8 cellular contexts compared by ENCODE assay signal in genomic region chr11:35235944-35236666, GRCh38.
A peak's percentile ranks its signal among the peaks of the same experiment; 100 is the strongest.
DNase-seq lines count a peak whose midpoint lies in the region; ATAC-seq, FAIRE-seq and TF ChIP-seq lines count a peak whose summit lies in the region.

No MANE protein-coding gene starts in this region.

- no peak overlapping the region for H4K5ac ChIP-seq in H1 (ENCODE audit: insufficient read length, low read depth, low read length)

- DNase-seq in activated CD4-positive, alpha-beta memory T cell treated with anti-CD3 and anti-CD28 coated beads for 36 hours, result peak; percentile 83
- DNase-seq in H1 (ENCODE audit: low read depth in 1 of 2, low spot score in 2 of 2) (no peak), NCI-H524 (lab: John Stamatoyannopoulos, UW) (no peak), NCI-H1930 (lab: John Stamatoyannopoulos, UW) (no peak), WTC11 (ENCODE audit: low spot score) (no peak)
- peak; percentile 25 to 38 for DNase-seq in stimulated activated CD8-positive, alpha-beta memory T cell treated with anti-CD3 and anti-CD28 coated beads, Interleukin-2, amount 100 ng/mL, for 48 hours (ENCODE audit: low read depth in 2 of 2)

- intact Hi-C loops in activated CD4-positive, alpha-beta memory T cell treated with anti-CD3 and anti-CD28 coated beads for 36 hours (cut with micrococcal nuclease), result loop anchor here (1.0 to 5.0 kb wide), 7 partner anchors 22 to 586 kb away; no protein-coding TSS in a partner anchor

- H3K27me3 ChIP-seq in H1 (replicated peaks in 1 of 4; ENCODE audit: control insufficient read depth in 3 of 4, extremely low read depth in 1 of 4, insufficient read depth in 3 of 4, low read length in 3 of 4), result no peaks in the 10 kb centered on the region; a peak in 2 of 7 replicates

- H3K4me3 Mint-ChIP-seq in activated CD4-positive, alpha-beta memory T cell treated with anti-CD3 and anti-CD28 coated beads for 36 hours, result peak overlapping the region; percentile 18
- H3K4me3 Mint-ChIP-seq in WTC11, result no peak overlapping the region

- H3K23ac ChIP-seq in H1 (ENCODE audit: insufficient read length), result no peak overlapping the region

- H3K4ac ChIP-seq in H1 (replicated peaks; ENCODE audit: insufficient read length, low read depth, low read length), result no peak overlapping the region

- H4K8ac ChIP-seq in H1 (ENCODE audit: extremely low read depth, insufficient read depth, low read length), result no peak overlapping the region

- no peaks in the 10 kb centered on the region for H3K79me1 ChIP-seq in H1 (ENCODE audit: low read depth, low read length)

- no peaks in the 10 kb centered on the region for H3K27me3 Mint-ChIP-seq in activated CD4-positive, alpha-beta memory T cell treated with anti-CD3 and anti-CD28 coated beads for 36 hours
- no peaks in the 10 kb centered on the region; the same call in 1 of the 2 replicates for H3K27me3 Mint-ChIP-seq in WTC11 (ENCODE audit: low read depth)

- H3K4me1 ChIP-seq in H1 (replicated peaks in 1 of 4; ENCODE audit: control insufficient read depth in 3 of 4, insufficient read depth in 4 of 4, low read length in 3 of 4), result peaks cover 0 to 2% (median 2%) of the 10 kb centered on the region in 4 experiments; a peak in 4 of 7 replicates

- no peaks in the 10 kb centered on the region for H3K79me2 ChIP-seq in H1 (ENCODE audit: control insufficient read depth in 1 of 2, insufficient read depth in 2 of 2, low read length in 2 of 2)

- H2AK5ac ChIP-seq in H1 (ENCODE audit: low read depth, low read length), result no peak overlapping the region

- no peak overlapping the region for H3K56ac ChIP-seq in H1 (replicated peaks; ENCODE audit: insufficient read length, low read depth, low read length)

- H3K14ac ChIP-seq in H1 (ENCODE audit: insufficient read length), result no peak overlapping the region

- H2BK120ac ChIP-seq in H1 (replicated peaks; ENCODE audit: low read depth, low read length), result no peak overlapping the region

- WGBS in H1 (ENCODE audit: extremely low coverage in 1 of 2, insufficient coverage in 1 of 2, insufficient read length in 1 of 2, insufficient replicate concordance in 2 of 2, low coverage in 1 of 2, low lambda C conversion rate in 2 of 2, missing lambda C conversion rate in 1 of 2), 2 experiments, result 89% methylated on average over 4 of the region's 4 CpGs; no CpG with 5 or more reads in 1 of the 2 experiments

- H3K9ac ChIP-seq in H1 (replicated peaks in 1 of 4; ENCODE audit: extremely low read depth in 1 of 4, low read depth in 3 of 4, low read length in 3 of 4), result no peak overlapping the region

- H4K20me1 ChIP-seq in H1 (replicated peaks in 1 of 2; ENCODE audit: control insufficient read depth in 1 of 2, insufficient read depth in 2 of 2, low read length in 2 of 2), result no peaks in the 10 kb centered on the region

- H3K9me3 ChIP-seq in KOPT-K1 (ENCODE audit: insufficient read depth, low read length, poor library complexity, severe bottlenecking), result peaks cover 8% of the 10 kb centered on the region
- no peaks in the 10 kb centered on the region for H3K9me3 ChIP-seq in H1 (ENCODE audit: insufficient read depth in 2 of 2, low read depth in 1 of 2, low read length in 1 of 2)

- TF ChIP-seq EP300 in H1 (IDR thresholded peaks at IDR 0.05; ENCODE audit: borderline replicate concordance in 1 of 2, low read depth in 2 of 2, low read length in 2 of 2), result no peak

- H3K36me3 Mint-ChIP-seq in activated CD4-positive, alpha-beta memory T cell treated with anti-CD3 and anti-CD28 coated beads for 36 hours, result peaks cover 21% of the 10 kb centered on the region
- H3K36me3 Mint-ChIP-seq in WTC11, result peaks cover 4% of the 10 kb centered on the region; the same call in 1 of the 2 replicates

- CTCF ChIA-PET in activated CD4-positive, alpha-beta memory T cell treated with anti-CD3 and anti-CD28 coated beads for 36 hours (lab: Charles Lee), result interaction anchor here (0.8 to 1.7 kb wide), 12 partner anchors 10 to 627 kb away, joined by 3 to 8 read pairs (median 3); no protein-coding TSS in a partner anchor
- CTCF ChIA-PET in H1 (lab: Charles Lee; ENCODE audit: partially characterized antibody) (interaction anchor here (0.6 to 1.6 kb wide), 6 partner anchors 10 to 309 kb away, joined by 3 read pairs; no protein-coding TSS in a partner anchor), WTC11 (lab: Charles Lee) (interaction anchor here (0.6 kb wide), 1 partner anchor 215 kb away, joined by 3 read pairs; no protein-coding TSS in a partner anchor)

- H3K27ac Mint-ChIP-seq in activated CD4-positive, alpha-beta memory T cell treated with anti-CD3 and anti-CD28 coated beads for 36 hours, result peak overlapping the region; percentile 61
- H3K27ac Mint-ChIP-seq in WTC11, result no peak overlapping the region

- H2BK12ac ChIP-seq in H1 (ENCODE audit: low read depth, low read length), result no peak overlapping the region

- H2BK20ac ChIP-seq in H1 (ENCODE audit: low read length), result no peak overlapping the region

- H3K36me3 ChIP-seq in KOPT-K1 (ENCODE audit: insufficient read depth, low read length) (no peaks in the 10 kb centered on the region), H1 (ENCODE audit: control insufficient read depth in 2 of 4, insufficient read depth in 4 of 4, low read length in 3 of 4) (no peaks in the 10 kb centered on the region)

- H3K9me3 Mint-ChIP-seq in activated CD4-positive, alpha-beta memory T cell treated with anti-CD3 and anti-CD28 coated beads for 36 hours, result peaks cover 24% of the 10 kb centered on the region
- peaks cover 16% of the 10 kb centered on the region for H3K9me3 Mint-ChIP-seq in WTC11

- no peak overlapping the region for H3K4me3 ChIP-seq in H1 (ENCODE audit: extremely low read depth in 1 of 4, insufficient read depth in 2 of 4, low read depth in 3 of 4, low read length in 4 of 4)

- peak overlapping the region; percentile 51 for H4K91ac ChIP-seq in H1 (replicated peaks; ENCODE audit: insufficient read length, low read length)

- peaks cover 66% of the 10 kb centered on the region for H3K4me1 Mint-ChIP-seq in activated CD4-positive, alpha-beta memory T cell treated with anti-CD3 and anti-CD28 coated beads for 36 hours (ENCODE audit: low read depth)
- H3K4me1 Mint-ChIP-seq in WTC11, result peaks cover 16% of the 10 kb centered on the region

- no peak overlapping the region for H3K18ac ChIP-seq in H1 (ENCODE audit: extremely low read depth, low read length)

- TF ChIP-seq POLR2A in H1 (IDR thresholded peaks at IDR 0.05; ENCODE audit: control extremely low read depth in 1 of 2, low read depth in 2 of 2, low read length in 2 of 2), result no peak

- no peak overlapping the region for H3K4me2 ChIP-seq in H1 (ENCODE audit: insufficient read depth in 1 of 2, low read depth in 2 of 2, low read length in 2 of 2)

- no peak for ATAC-seq in HG02571 (IDR thresholded peaks at IDR 0.05; ENCODE audit: unreplicated experiment)
- ATAC-seq in WTC11, result no peak

- H3K23me2 ChIP-seq in H1 (ENCODE audit: low read depth, low read length), result no peaks in the 10 kb centered on the region

- FAIRE-seq in H1 (lab: Jason Lieb, UNC), result no peak

- H3K27ac ChIP-seq in KOPT-K1 (ENCODE audit: low read depth, low read length, poor library complexity, severe bottlenecking) (peak overlapping the region; percentile 12), H1 (ENCODE audit: low read depth, low read length) (no peak overlapping the region)

- H2BK15ac ChIP-seq in H1 (ENCODE audit: low read length), result no peak overlapping the region

- TF ChIP-seq RAD21 in H1 (IDR thresholded peaks at IDR 0.05 in 1 of 2, conservative IDR thresholded peaks at IDR 0.05 in 1 of 2; ENCODE audit: low read depth in 2 of 2, low read length in 2 of 2), result no peak

- H2BK5ac ChIP-seq in H1 (ENCODE audit: low read depth, low read length), result no peak overlapping the region

- POLR2A ChIA-PET in activated CD4-positive, alpha-beta memory T cell treated with anti-CD3 and anti-CD28 coated beads for 36 hours (lab: Charles Lee), result interaction anchor here (0.9 to 1.2 kb wide), 3 partner anchors 69 to 170 kb away, joined by 3 to 4 read pairs (median 3); no protein-coding TSS in a partner anchor
- POLR2A ChIA-PET in H1 (lab: Charles Lee; ENCODE audit: partially characterized antibody), result no interaction called here
- POLR2A ChIA-PET in WTC11 (lab: Charles Lee), result no interaction called here

- no peak for TF ChIP-seq CTCF in H1 (IDR thresholded peaks at IDR 0.05; ENCODE audit: control extremely low read depth in 1 of 3, insufficient read depth in 1 of 3, low read depth in 1 of 3, low read length in 3 of 3)
- TF ChIP-seq CTCF in WTC11 (IDR thresholded peaks at IDR 0.05), result no peak

- no peak overlapping the region for H2AFZ ChIP-seq in H1 (ENCODE audit: low read length)

TF ChIP-seq in H1, 55 proteins besides CTCF, POLR2A, EP300 and RAD21 (continues in another document):
- TF ChIP-seq SP1 (IDR thresholded peaks at IDR 0.05; ENCODE audit: low read depth, low read length) (no peak), CHD2 (IDR thresholded peaks at IDR 0.05; ENCODE audit: low read length) (no peak), TBP (IDR thresholded peaks at IDR 0.05; ENCODE audit: low read depth, low read length) (no peak), HDAC2 (IDR thresholded peaks at IDR 0.05; ENCODE audit: borderline replicate concordance in 1 of 2, low read depth in 2 of 2, low read length in 2 of 2) (no peak), CREB1 (IDR thresholded peaks at IDR 0.05) (no peak), JUN (IDR thresholded peaks at IDR 0.05; ENCODE audit: low read depth, low read length) (no peak), POU5F1 (IDR thresholded peaks at IDR 0.05; ENCODE audit: low read depth, low read length) (no peak), KDM4A (IDR thresholded peaks at IDR 0.05; ENCODE audit: low read depth, low read length, severe bottlenecking) (no peak), BRCA1 (IDR thresholded peaks at IDR 0.05; ENCODE audit: low read depth, low read length) (no peak), TAF1 (IDR thresholded peaks at IDR 0.05; ENCODE audit: low read depth, low read length) (no peak), CBX5 (IDR thresholded peaks at IDR 0.05; ENCODE audit: low read depth, low read length) (no peak)

TF ChIP-seq in WTC11, 78 proteins besides CTCF, POLR2A, EP300 and RAD21:
- TF ChIP-seq ESRRA (CRISPR knock-in tag; IDR thresholded peaks at IDR 0.05; ENCODE audit: borderline replicate concordance) (no peak), CBFB (CRISPR knock-in tag; IDR thresholded peaks at IDR 0.05; ENCODE audit: low read depth) (no peak), MAX (CRISPR knock-in tag; IDR thresholded peaks at IDR 0.05) (no peak), NR3C1 (CRISPR knock-in tag; conservative IDR thresholded peaks at IDR 0.05; ENCODE audit: low read depth) (no peak)

Comparison
In these comparisons a context has a peak if more than half of its experiments do, and no peak if none do; other contexts are left out.
1. DNase-seq: peak in activated CD4-positive, alpha-beta memory T cell treated with anti-CD3 and anti-CD28 coated beads for 36 hours (single experiment) and stimulated activated CD8-positive, alpha-beta memory T cell treated with anti-CD3 and anti-CD28 coated beads, Interleukin-2, amount 100 ng/mL, for 48 hours (2 of 2); none in H1 (0 of 2), NCI-H524 (0 of 2), NCI-H1930 (0 of 2) and WTC11 (single experiment).